8 cellular contexts compared by ENCODE assay signal in the genomic region with DNA sequence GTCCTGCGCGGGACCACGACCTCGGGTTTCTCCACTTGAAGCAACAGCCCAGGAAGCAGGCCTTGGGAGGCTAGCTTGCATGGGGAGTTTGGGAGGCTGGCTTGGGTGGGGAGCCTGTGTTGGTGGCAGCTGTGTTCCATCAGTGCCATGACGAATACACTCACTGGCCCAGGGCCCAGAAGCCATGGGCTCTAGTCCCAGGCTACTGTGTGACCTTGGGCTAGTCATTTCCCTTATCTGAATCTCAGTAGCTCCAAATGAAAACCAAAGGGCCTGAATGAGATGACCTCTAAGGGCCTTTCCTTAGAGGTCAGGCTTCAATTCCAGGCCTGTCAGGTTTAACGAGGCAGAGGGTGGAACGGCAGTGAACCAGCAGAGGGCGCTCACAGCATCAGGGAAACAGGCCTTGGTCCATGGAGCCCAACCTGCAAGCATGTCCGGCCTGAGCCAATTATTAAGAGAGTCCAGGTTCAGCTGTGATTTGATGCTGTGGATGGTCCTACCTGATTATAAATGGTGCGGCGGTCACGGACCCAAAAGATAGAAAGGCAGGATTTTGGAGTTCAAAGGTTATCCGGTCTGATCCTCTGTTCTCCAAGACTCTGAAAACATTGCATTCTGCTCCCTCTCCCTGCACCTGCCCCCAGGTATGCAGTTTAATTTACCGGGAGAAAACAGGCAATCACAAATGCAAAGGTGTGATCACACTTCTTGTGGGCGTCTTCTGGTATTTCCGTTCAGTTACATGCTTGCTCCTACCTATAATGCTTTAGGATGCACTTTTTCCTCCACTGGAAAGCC. TPM values are rescaled to one million over a fixed set of nuclear protein-coding genes. Genes with fewer than 3 reads are reported as not detected.
DNase-seq lines count a peak whose midpoint lies in the region; ATAC-seq and TF ChIP-seq lines count a peak whose summit lies in the region.

No MANE protein-coding gene starts in this region.

- H3K9me3 ChIP-seq in T-helper 17 cell (ENCODE audit: control insufficient read depth, low read length, poor library complexity, severe bottlenecking) (no peaks in the 10 kb centered on the region), left lung (no peaks in the 10 kb centered on the region)

- no peaks in the 10 kb centered on the region for H3K36me3 ChIP-seq in left lung

- no peaks in the 10 kb centered on the region for H3K4me1 ChIP-seq in left lung

- H3K4me3 ChIP-seq in left lung: no peak overlapping the region

- no peak overlapping the region for H3K4me3 Mint-ChIP-seq in T-helper 17 cell
- H3K4me3 Mint-ChIP-seq in MCF 10A (ENCODE audit: unreplicated experiment): no peak overlapping the region

- peaks cover 4% of the 10 kb centered on the region for H3K36me3 Mint-ChIP-seq in T-helper 17 cell (ENCODE audit: low read depth)
- H3K36me3 Mint-ChIP-seq in MCF 10A (ENCODE audit: insufficient read depth, unreplicated experiment): no peaks in the 10 kb centered on the region

- H3K27me3 Mint-ChIP-seq in T-helper 17 cell (peaks cover 19% of the 10 kb centered on the region), MCF 10A (ENCODE audit: insufficient read depth, unreplicated experiment) (peaks cover 26% of the 10 kb centered on the region)

- peaks cover 14% of the 10 kb centered on the region for H3K4me1 Mint-ChIP-seq in T-helper 17 cell
- peaks cover 5% of the 10 kb centered on the region for H3K4me1 Mint-ChIP-seq in MCF 10A (ENCODE audit: insufficient read depth, unreplicated experiment)

- H3K27ac ChIP-seq in left lung: no peak overlapping the region

- no TSS peak for BruUV-seq in MCF 10A (replicated peaks; lab: Mats Ljungman, UMichigan)

- in situ Hi-C loops in KBM-7 (cut with MboI; ENCODE audit: low pct_unique_long_range_greater_than_20kb, low sequenced_read_pairs): no loop called here

- no peak overlapping the region for H3K27ac Mint-ChIP-seq in T-helper 17 cell
- no peak overlapping the region for H3K27ac Mint-ChIP-seq in MCF 10A (ENCODE audit: low read depth, unreplicated experiment)

- DNase-seq in NCI-H2081 (lab: John Stamatoyannopoulos, UW) (peak; percentile 57 to 58), NCI-H2081 treated with DMSO at 0.1 percent for 48 hours (lab: John Stamatoyannopoulos, UW) (no peak), KBM-7 (peak; percentile 66), T-helper 17 cell (peak in 2 of 3 donors; percentile 17 to 35), MCF 10A (ENCODE audit: unreplicated experiment) (peak; percentile 78), left lung (peak in 1 of 2 donors; percentile 64)
- peak; percentile 17 to 23 for DNase-seq in stimulated activated CD8-positive, alpha-beta memory T cell treated with anti-CD3 and anti-CD28 coated beads, Interleukin-7, amount 100 ng/mL, for 4 hours (ENCODE audit: low read depth in 2 of 2)

- intact Hi-C loops in MCF 10A (cut with micrococcal nuclease) (loop anchor here (1.0 kb wide), 2 partner anchors 27 to 78 kb away; no protein-coding TSS in a partner anchor), left lung (cut with DNase I) (no loop called here)

- H3K27me3 ChIP-seq in left lung: peaks cover 0 to 13% of the 10 kb centered on the region in 2 donors

- ATAC-seq in GM21737 (IDR thresholded peaks at IDR 0.05; ENCODE audit: unreplicated experiment): peak; percentile 83
- peak; percentile 48 for ATAC-seq in T-helper 17 cell
- ATAC-seq in left lung: peak; percentile 92

- POLR2A ChIA-PET in MCF 10A (lab: Yijun Ruan, JAX): interaction anchor here (0.6 kb wide), 1 partner anchor 381 kb away, joined by 3 read pairs; a partner anchor contains a TSS

- H3K9me3 Mint-ChIP-seq in MCF 10A (ENCODE audit: unreplicated experiment): no peaks in the 10 kb centered on the region

- TF ChIP-seq CTCF in MCF 10A (IDR thresholded peaks at IDR 0.05; ENCODE audit: unreplicated experiment) (peak; percentile 83), left lung (IDR thresholded peaks at IDR 0.05) (peak; percentile 66 to 68)

- CTCF ChIA-PET in MCF 10A (lab: Yijun Ruan, JAX): interaction anchor here (0.6 to 7.8 kb wide), 26 partner anchors 9 to 1273 kb away, joined by 3 to 68 read pairs (median 5); no protein-coding TSS in a partner anchor

RNA-seq across cellular contexts. Expression of a gene that starts 15.9 kb away (rescaled TPM):
- not detected for total RNA-seq in T-helper 17 cell
- total RNA-seq in MCF 10A (2022): not detected in 2 replicates
- under 1 TPM in 1 of 2 donors, not detected in 1; 0.13 TPM for total RNA-seq in left lung

RNA-seq across cellular contexts. Expression of a gene that starts 49.7 kb away (rescaled TPM):
- total RNA-seq in T-helper 17 cell: 1 to 10 TPM; 2.0 to 9.4 TPM
- not detected in 2 replicates for total RNA-seq in MCF 10A (2022)
- total RNA-seq in left lung: 1 to 10 TPM in 1 of 2 donors, under 1 TPM in 1; 0.52 to 1.1 TPM
